ENCODE assay signal across 13 cellular contexts in the genomic region with DNA sequence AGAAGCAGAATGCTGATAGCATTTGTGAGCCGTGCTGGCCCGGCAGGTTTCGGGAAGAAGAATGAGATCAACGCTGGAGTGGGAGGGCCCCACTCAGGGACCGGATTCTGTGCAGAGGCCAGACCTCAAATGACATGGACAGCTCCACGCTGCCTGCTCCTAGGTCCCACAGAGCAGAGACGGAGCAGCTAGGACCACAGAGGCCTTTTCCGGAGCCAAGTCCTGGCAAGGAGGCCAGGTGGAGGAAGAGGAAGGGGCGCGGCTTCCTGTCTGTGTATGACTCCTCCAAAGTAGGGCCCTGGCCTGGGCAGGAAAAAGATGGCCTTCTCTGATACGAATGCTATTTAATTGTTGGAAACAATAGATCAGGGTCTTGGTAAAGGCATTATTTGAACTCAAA.
DNase-seq lines count a peak whose midpoint lies in the region; ATAC-seq, FAIRE-seq and TF ChIP-seq lines count a peak whose summit lies in the region.
"Had no signal": no experiment of that assay in that cellular context is flagged by ENCODE, and none has a peak within 500 bp of the region (broad histone marks: within the 10 kb centered on the region; RNA-seq: fewer than 3 reads in every experiment).

No MANE protein-coding gene starts in this region.

- no peak for FAIRE-seq in astrocyte (lab: Jason Lieb, UNC)

- no peaks in the 10 kb centered on the region for H4K20me1 ChIP-seq in astrocyte (ENCODE audit: insufficient read depth, low read length)

- WGBS in transverse colon (ENCODE audit: low coverage in 1 of 2), 2 donors, result 40 to 83% methylated on average over 1 to 11 of the region's 11 CpGs

- H3K9ac ChIP-seq in astrocyte (ENCODE audit: low read length), result no peak overlapping the region

- no peak for DNase-seq in astrocyte (ENCODE audit: low read depth)
- DNase-seq in cardiac septum (ENCODE audit: low spot score), result peak; percentile 89
- DNase-seq in transverse colon, result no peak
- no peak for DNase-seq in stimulated activated CD4-positive, alpha-beta T cell treated with anti-CD3 and anti-CD28 coated beads, Interleukin-4, amount 100 ng/mL, for 24 hours
- no peak for DNase-seq in activated CD4-positive, alpha-beta T cell treated with anti-CD3 and anti-CD28 coated beads, Interleukin-2, amount 10 ng/mL, durations not matched to agents 24 days and 14 days
- DNase-seq in MV-4-11 (lab: John Stamatoyannopoulos, UW), result no peak
- DNase-seq: activated B cell treated with CpG ODN at 0.5 μM for 24 hours; CD4-positive, alpha-beta memory T cell; effector memory CD4-positive, alpha-beta T cell had no signal

- intact Hi-C loops in cardiac septum (cut with DNase I), result loop anchor here (1.0 to 2.0 kb wide), 4 partner anchors 46 to 196 kb away; partner anchors contain the start of gene PTPRM
- intact Hi-C loops in transverse colon (cut with DNase I; ENCODE audit: low total_unique reads), result no loop called here
- intact Hi-C loops in activated CD4-positive, alpha-beta T cell treated with anti-CD3 and anti-CD28 coated beads, Interleukin-2, amount 10 ng/mL, durations not matched to agents 24 days and 14 days (cut with micrococcal nuclease), result no loop called here

- H3K36me3 ChIP-seq in astrocyte (ENCODE audit: insufficient read depth, low read length) (no peaks in the 10 kb centered on the region), transverse colon (no peaks in the 10 kb centered on the region)
- H3K36me3 ChIP-seq: HAP-1 had no signal

- ATAC-seq in HG03469 (IDR thresholded peaks at IDR 0.05; ENCODE audit: unreplicated experiment), result no peak
- ATAC-seq: SK-N-SH treated with all-trans-retinoic acid at 6 μM for 48 hours had no signal

- H3K4me1 ChIP-seq in astrocyte (ENCODE audit: insufficient read depth, low read length), result no peaks in the 10 kb centered on the region
- peaks cover 0 to 13% (median 2%) of the 10 kb centered on the region in 4 donors for H3K4me1 ChIP-seq in transverse colon
- H3K4me1 ChIP-seq: HAP-1 had no signal

- H3K4me3 ChIP-seq in astrocyte (ENCODE audit: insufficient read depth, low read depth, low read length) (no peak overlapping the region), transverse colon (no peak overlapping the region)
- H3K4me3 ChIP-seq: HAP-1 had no signal

- peaks cover 5% of the 10 kb centered on the region for H3K27me3 Mint-ChIP-seq in astrocyte (ENCODE audit: low read depth, unreplicated experiment)
- H3K27me3 Mint-ChIP-seq in nephron (ENCODE audit: low read depth), result no peaks in the 10 kb centered on the region
- H3K27me3 Mint-ChIP-seq in activated CD4-positive, alpha-beta T cell treated with anti-CD3 and anti-CD28 coated beads, Interleukin-2, amount 10 ng/mL, durations not matched to agents 24 days and 14 days, result no peaks in the 10 kb centered on the region
- H3K27me3 Mint-ChIP-seq: activated B cell treated with CpG ODN at 0.5 μM for 24 hours; CD4-positive, alpha-beta memory T cell had no signal

- no peaks in the 10 kb centered on the region for H3K79me2 ChIP-seq in astrocyte (ENCODE audit: insufficient read depth, low read length)

- H3K9me3 Mint-ChIP-seq in astrocyte (ENCODE audit: unreplicated experiment) (peaks cover 4% of the 10 kb centered on the region), nephron (peaks cover 8% of the 10 kb centered on the region)
- H3K9me3 Mint-ChIP-seq in activated CD4-positive, alpha-beta T cell treated with anti-CD3 and anti-CD28 coated beads, Interleukin-2, amount 10 ng/mL, durations not matched to agents 24 days and 14 days, result peaks cover 9% of the 10 kb centered on the region

- TF ChIP-seq POLR2A in transverse colon (IDR thresholded peaks at IDR 0.05), result no peak

- H3K27ac Mint-ChIP-seq in astrocyte (ENCODE audit: unreplicated experiment) (no peak overlapping the region), nephron (peak overlapping the region in 2 of 3 experiments; percentile 22 to 57)
- no peak overlapping the region for H3K27ac Mint-ChIP-seq in activated CD4-positive, alpha-beta T cell treated with anti-CD3 and anti-CD28 coated beads, Interleukin-2, amount 10 ng/mL, durations not matched to agents 24 days and 14 days
- H3K27ac Mint-ChIP-seq: activated B cell treated with CpG ODN at 0.5 μM for 24 hours had no signal

- H3K4me3 Mint-ChIP-seq in astrocyte (ENCODE audit: unreplicated experiment), result no peak overlapping the region
- no peak overlapping the region for H3K4me3 Mint-ChIP-seq in nephron
- H3K4me3 Mint-ChIP-seq in activated CD4-positive, alpha-beta T cell treated with anti-CD3 and anti-CD28 coated beads, Interleukin-2, amount 10 ng/mL, durations not matched to agents 24 days and 14 days, result no peak overlapping the region
- H3K4me3 Mint-ChIP-seq: activated B cell treated with CpG ODN at 0.5 μM for 24 hours; CD4-positive, alpha-beta memory T cell had no signal

- H3K9me3 ChIP-seq in astrocyte (ENCODE audit: insufficient read depth, low read depth, low read length) (no peaks in the 10 kb centered on the region), transverse colon (no peaks in the 10 kb centered on the region)
- H3K9me3 ChIP-seq: HAP-1 had no signal

- no peaks in the 10 kb centered on the region for H3K27me3 ChIP-seq in astrocyte (ENCODE audit: insufficient read depth, low read length)
- H3K27me3 ChIP-seq in transverse colon, result no peaks in the 10 kb centered on the region

- H3K36me3 Mint-ChIP-seq in astrocyte (ENCODE audit: low read depth, unreplicated experiment) (no peaks in the 10 kb centered on the region), nephron (ENCODE audit: low read depth) (no peaks in the 10 kb centered on the region)
- H3K36me3 Mint-ChIP-seq in activated CD4-positive, alpha-beta T cell treated with anti-CD3 and anti-CD28 coated beads, Interleukin-2, amount 10 ng/mL, durations not matched to agents 24 days and 14 days (ENCODE audit: low read depth), result no peaks in the 10 kb centered on the region
- H3K36me3 Mint-ChIP-seq: CD4-positive, alpha-beta memory T cell had no signal

- in situ Hi-C loops in transverse colon (cut with MboI; ENCODE audit: low pct_ligation_motif_present in 1 of 4, low pct_unique_long_range_greater_than_20kb in 1 of 4, low sequenced_read_pairs in 3 of 4), result no loop called here

- H3K4me2 ChIP-seq in astrocyte (ENCODE audit: low read length), result no peak overlapping the region

- H3K4me1 Mint-ChIP-seq in astrocyte (ENCODE audit: low read depth, unreplicated experiment) (no peaks in the 10 kb centered on the region), nephron (peaks cover 18% of the 10 kb centered on the region)
- no peaks in the 10 kb centered on the region for H3K4me1 Mint-ChIP-seq in activated CD4-positive, alpha-beta T cell treated with anti-CD3 and anti-CD28 coated beads, Interleukin-2, amount 10 ng/mL, durations not matched to agents 24 days and 14 days
- H3K4me1 Mint-ChIP-seq: activated B cell treated with CpG ODN at 0.5 μM for 24 hours had no signal

- no peak overlapping the region for H3K27ac ChIP-seq in astrocyte (ENCODE audit: low read depth, low read length)
- H3K27ac ChIP-seq in transverse colon, result peak overlapping the region in 3 of 4 donors; percentile 44 to 75 (median 57)

- no peak for TF ChIP-seq EP300 in transverse colon (IDR thresholded peaks at IDR 0.05; ENCODE audit: low read depth)

- H2AFZ ChIP-seq in astrocyte (ENCODE audit: low read depth, low read length), result peak overlapping the region; percentile 18

- no peak for TF ChIP-seq CTCF in astrocyte (IDR thresholded peaks at IDR 0.05; ENCODE audit: insufficient read depth, low read depth, low read length)
- TF ChIP-seq CTCF in nephron (IDR thresholded peaks at IDR 0.05; ENCODE audit: unreplicated experiment in 3 of 3), result no peak
- TF ChIP-seq CTCF in transverse colon (IDR thresholded peaks at IDR 0.05), result no peak

Comparison
In these comparisons a context has a peak if more than half of its experiments do, and no peak if none do; other contexts are left out.
1. H3K27ac Mint-ChIP-seq: peak in nephron (2 of 3); none in astrocyte (single experiment) and activated CD4-positive, alpha-beta T cell treated with anti-CD3 and anti-CD28 coated beads, Interleukin-2, amount 10 ng/mL, durations not matched to agents 24 days and 14 days (single experiment).